In the genomic region with DNA sequence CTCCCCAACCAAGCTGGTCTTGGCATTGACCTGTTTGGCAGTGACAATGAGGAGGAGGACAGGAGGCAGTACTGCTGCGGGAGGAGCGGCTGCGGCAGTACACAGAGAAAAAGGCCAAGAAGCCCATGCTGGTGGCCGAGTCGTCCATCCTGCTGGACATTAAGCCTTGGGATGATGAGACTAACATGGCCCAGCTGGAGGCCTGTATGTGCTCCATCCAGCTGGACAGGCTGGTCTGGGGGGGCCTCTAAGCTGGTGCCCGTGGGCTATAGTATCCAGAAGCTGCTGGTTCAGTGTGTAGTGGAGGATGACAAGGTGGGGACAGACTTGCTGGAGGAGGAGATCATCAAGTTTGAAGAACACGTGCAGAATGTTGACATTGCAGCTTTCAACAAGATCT, we compare ENCODE assay signal across 25 cellular contexts.
"Had no signal": no experiment of that assay in that cellular context is flagged by ENCODE, and none has a peak within 500 bp of the region (broad histone marks: within the 10 kb centered on the region; RNA-seq: fewer than 3 reads in every experiment).

No MANE protein-coding gene starts in this region.

- H3K4me1 ChIP-seq: SJSA1 had no signal

- H3K27me3 ChIP-seq: SJSA1 had no signal

- H3K4me3 Mint-ChIP-seq: IgD-negative memory B cell had no signal

- H3K27ac Mint-ChIP-seq: IgD-negative memory B cell had no signal

- FAIRE-seq: HTR-8/SVneo, K562, RCC 7860 had no signal

- H3K4me1 Mint-ChIP-seq: IgD-negative memory B cell had no signal

- H3K9ac ChIP-seq: KMS-11 had no signal

- H3K27ac ChIP-seq: HL-60, KMS-11, SJSA1, SK-N-MC had no signal

- DNase-seq: Kasumi-1, MM.1S, NCI-H1092 treated with DMSO at 0.1 percent for 48 hours, NCI-H1436, NCI-H187, NCI-H2029, NCI-H2081 treated with DMSO at 0.1 percent for 48 hours, NCI-H2171, NCI-H226, NCI-H446, NCI-H510A, NCI-H524 treated with DMSO at 0.1 percent for 48 hours, NCI-H69, NCI-H774, Right ventricle myocardium superior, RPMI8226, SIG-M5 had no signal

- H3K36me3 ChIP-seq: SJSA1 had no signal

- H3K4me3 ChIP-seq: K562, SJSA1, SK-N-MC had no signal

- H3K36me3 Mint-ChIP-seq: IgD-negative memory B cell had no signal

- H3K27me3 Mint-ChIP-seq: IgD-negative memory B cell had no signal

- H3K4me2 ChIP-seq: KMS-11 had no signal

- H3K9me3 ChIP-seq: SJSA1 had no signal
